In the genomic region with DNA sequence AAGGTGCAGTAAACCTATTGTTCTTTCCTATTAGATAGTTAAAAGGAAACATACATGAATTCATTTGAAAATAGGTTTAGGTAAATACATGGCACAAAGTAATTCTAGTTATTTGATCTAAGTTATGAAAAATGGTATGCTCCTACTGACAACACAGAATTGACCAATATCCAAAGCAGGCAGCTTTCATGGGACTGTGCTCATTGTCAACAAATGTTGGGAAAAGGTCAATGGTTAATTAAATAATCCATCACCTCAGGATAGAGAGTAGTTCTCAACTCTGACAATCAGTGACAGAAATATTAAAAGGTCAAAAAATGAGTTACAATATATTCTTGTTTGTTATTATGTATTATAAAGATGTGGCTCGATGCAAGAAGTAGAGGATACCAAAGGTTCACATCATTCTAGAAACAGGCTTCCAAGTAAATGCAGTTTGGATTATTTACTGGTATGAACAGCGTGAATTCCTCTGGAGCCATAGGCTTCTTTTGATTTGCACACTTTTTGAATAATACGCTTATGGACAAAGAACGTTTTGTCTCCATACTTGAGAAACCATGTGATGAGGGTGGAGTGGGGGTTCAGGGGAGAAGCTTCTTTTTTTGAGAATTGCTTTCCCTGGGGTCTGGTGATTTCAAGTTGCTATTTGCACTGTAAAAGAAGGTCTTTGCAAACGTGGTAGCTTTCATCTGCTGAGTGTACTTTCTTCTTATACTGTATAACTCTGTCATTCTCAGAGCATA, we compare ENCODE assay signal across 27 cellular contexts.
DNase-seq lines count a peak whose midpoint lies in the region; ATAC-seq and TF ChIP-seq lines count a peak whose summit lies in the region.
"Had no signal": no experiment of that assay in that cellular context is flagged by ENCODE, and none has a peak within 500 bp of the region (broad histone marks: within the 10 kb centered on the region; RNA-seq: fewer than 3 reads in every experiment).

No MANE protein-coding gene starts in this region.

- H3K9me3 ChIP-seq in IMR-90 (ENCODE audit: control insufficient read depth, insufficient read depth, low read length): no peaks in the 10 kb centered on the region
- H3K9me3 ChIP-seq: BE2C, colonic mucosa had no signal

- no peak overlapping the region for H3K56ac ChIP-seq in IMR-90 (ENCODE audit: extremely low read depth, insufficient read depth, low read length)

- in situ Hi-C loops in IMR-90 (cut with MboI; ENCODE audit: low sequenced_read_pairs) (no loop called here), brain microvascular endothelial cell (cut with HindIII; ENCODE audit: low pct_ligation_motif_present, low sequenced_read_pairs) (no loop called here)

- no peak overlapping the region for H3K4me3 Mint-ChIP-seq in nephron
- H3K4me3 Mint-ChIP-seq in stimulated activated effector memory CD8-positive, alpha-beta T cell treated with anti-CD3 and anti-CD28 coated beads, Interleukin-12 subunit alpha, Interleukin-12 subunit beta, amount 100 ng/mL, for 72 hours: no peak overlapping the region
- H3K4me3 Mint-ChIP-seq: activated CD4-positive, alpha-beta T cell treated with anti-CD3 and anti-CD28 coated beads, Interleukin-2, amount 10 ng/mL, durations not matched to agents 24 days and 14 days; activated naive CD8-positive, alpha-beta T cell treated with anti-CD3 and anti-CD28 coated beads, Interleukin-2, amount 10 ng/mL, durations not matched to agents 7 days and 5 days; CD8-positive, alpha-beta T cell; naive thymus-derived CD4-positive, alpha-beta T cell had no signal

- peak overlapping the region; percentile 6 for H2BK120ac ChIP-seq in IMR-90 (ENCODE audit: low read depth, low read length)

- TF ChIP-seq CTCF in IMR-90 (conservative IDR thresholded peaks at IDR 0.05; ENCODE audit: low read depth, low read length) (no peak), brain microvascular endothelial cell (IDR thresholded peaks at IDR 0.05; ENCODE audit: low read depth, low read length, missing control alignments) (no peak), nephron (IDR thresholded peaks at IDR 0.05; ENCODE audit: unreplicated experiment in 3 of 3) (no peak)

- H2AFZ ChIP-seq in ACC112 (ENCODE audit: low read length, unreplicated experiment) (peak overlapping the region; percentile 57), IMR-90 (replicated peaks; ENCODE audit: low read length, poor library complexity) (no peak overlapping the region)

- BruUV-seq in IMR-90 (replicated peaks; lab: Mats Ljungman, UMichigan): no TSS peak

- TF ChIP-seq RAD21 in IMR-90 (IDR thresholded peaks at IDR 0.05; ENCODE audit: low read length): no peak

- no peaks in the 10 kb centered on the region for H3K9me3 Mint-ChIP-seq in nephron
- no peaks in the 10 kb centered on the region for H3K9me3 Mint-ChIP-seq in stimulated activated effector memory CD8-positive, alpha-beta T cell treated with anti-CD3 and anti-CD28 coated beads, Interleukin-12 subunit alpha, Interleukin-12 subunit beta, amount 100 ng/mL, for 72 hours
- H3K9me3 Mint-ChIP-seq: activated CD4-positive, alpha-beta T cell treated with anti-CD3 and anti-CD28 coated beads, Interleukin-2, amount 10 ng/mL, durations not matched to agents 24 days and 14 days; activated naive CD8-positive, alpha-beta T cell treated with anti-CD3 and anti-CD28 coated beads, Interleukin-2, amount 10 ng/mL, durations not matched to agents 7 days and 5 days; CD8-positive, alpha-beta T cell had no signal

- H3K27me3 Mint-ChIP-seq in nephron (ENCODE audit: low read depth): no peaks in the 10 kb centered on the region
- H3K27me3 Mint-ChIP-seq: activated CD4-positive, alpha-beta T cell treated with anti-CD3 and anti-CD28 coated beads, Interleukin-2, amount 10 ng/mL, durations not matched to agents 24 days and 14 days; activated naive CD8-positive, alpha-beta T cell treated with anti-CD3 and anti-CD28 coated beads, Interleukin-2, amount 10 ng/mL, durations not matched to agents 7 days and 5 days; naive thymus-derived CD4-positive, alpha-beta T cell had no signal

- peak overlapping the region; percentile 57 to 85 (median 69) for H3K27ac Mint-ChIP-seq in nephron
- H3K27ac Mint-ChIP-seq in stimulated activated effector memory CD8-positive, alpha-beta T cell treated with anti-CD3 and anti-CD28 coated beads, Interleukin-12 subunit alpha, Interleukin-12 subunit beta, amount 100 ng/mL, for 72 hours: no peak overlapping the region
- H3K27ac Mint-ChIP-seq: activated CD4-positive, alpha-beta T cell treated with anti-CD3 and anti-CD28 coated beads, Interleukin-2, amount 10 ng/mL, durations not matched to agents 24 days and 14 days; activated naive CD8-positive, alpha-beta T cell treated with anti-CD3 and anti-CD28 coated beads, Interleukin-2, amount 10 ng/mL, durations not matched to agents 7 days and 5 days; CD8-positive, alpha-beta T cell; naive thymus-derived CD4-positive, alpha-beta T cell had no signal

- H2AK5ac ChIP-seq in IMR-90 (ENCODE audit: low read depth, low read length): no peak overlapping the region

- H3K23ac ChIP-seq in IMR-90 (ENCODE audit: low read depth, low read length): no peak overlapping the region

- no peak overlapping the region for H3K4me3 ChIP-seq in ACC112 (ENCODE audit: low read depth, low read length)
- no peak overlapping the region for H3K4me3 ChIP-seq in IMR-90 (ENCODE audit: insufficient read depth, low read depth, low read length)
- H3K4me3 ChIP-seq in brain microvascular endothelial cell (ENCODE audit: low read depth, low read length): no peak overlapping the region
- H3K4me3 ChIP-seq: cardiac muscle cell, colonic mucosa had no signal

- H2BK5ac ChIP-seq in IMR-90 (ENCODE audit: low read depth, low read length, poor library complexity, severe bottlenecking): peak overlapping the region; percentile 11

- H3K79me1 ChIP-seq in IMR-90 (ENCODE audit: low read depth in 1 of 2, low read length in 2 of 2): no peaks in the 10 kb centered on the region

- H3K9me1 ChIP-seq in IMR-90 (ENCODE audit: insufficient read depth, low read length): peaks cover 4% of the 10 kb centered on the region

- CTCF ChIA-PET in IMR-90 (lab: Yijun Ruan, JAX): no interaction called here

- no peak for DNase-seq in IMR-90
- no peak for DNase-seq in brain microvascular endothelial cell
- no peak for DNase-seq in SKM-1 treated with dmso at 0.1 percent for 144 hours (lab: John Stamatoyannopoulos, UW; ENCODE audit: unreplicated experiment)
- DNase-seq in DMS153 (lab: John Stamatoyannopoulos, UW): no peak
- no peak for DNase-seq in stimulated activated effector memory CD8-positive, alpha-beta T cell treated with anti-CD3 and anti-CD28 coated beads, Interleukin-12 subunit alpha, Interleukin-12 subunit beta, amount 100 ng/mL, for 72 hours (ENCODE audit: low spot score in 2 of 2)
- DNase-seq: activated CD4-positive, alpha-beta T cell treated with anti-CD3 and anti-CD28 coated beads, Interleukin-2, amount 10 ng/mL, durations not matched to agents 24 days and 14 days; activated gamma-delta T cell; activated naive CD8-positive, alpha-beta T cell treated with anti-CD3 and anti-CD28 coated beads, Interleukin-2, amount 10 ng/mL, durations not matched to agents 7 days and 5 days; activated T-cell treated with anti-CD3 and anti-CD28 coated beads, Interleukin-2, amount 50 U/mL, for 1 hour; aorta; BE2C; CD8-positive, alpha-beta T cell; colonic mucosa; DMS 273 treated with DMSO at 0.1 percent for 48 hours; effector CD4-positive, alpha-beta T cell; H7; islet precursor cell; naive thymus-derived CD4-positive, alpha-beta T cell; NCI-H2029 treated with DMSO at 0.1 percent for 48 hours; NCI-H524 treated with DMSO at 0.1 percent for 48 hours; SHP77; small intestine; stimulated activated naive CD4-positive, alpha-beta T cell treated with Interleukin-2 at 50 U/mL for 16 hours had no signal

- peak overlapping the region; percentile 61; the same call in 1 of the 2 replicates for H3K14ac ChIP-seq in IMR-90 (replicated peaks; ENCODE audit: low read depth, low read length)

- no peak for TF ChIP-seq POLR2A in IMR-90 (IDR thresholded peaks at IDR 0.05; ENCODE audit: low read depth, low read length)

- no peak overlapping the region for H4K8ac ChIP-seq in IMR-90 (ENCODE audit: low read depth in 2 of 2, low read length in 2 of 2)

- H3K27ac ChIP-seq in ACC112 (ENCODE audit: low read depth, low read length): peak overlapping the region; percentile 97
- H3K27ac ChIP-seq in IMR-90 (ENCODE audit: insufficient read depth, low read length): no peak overlapping the region
- peak overlapping the region; percentile 87 for H3K27ac ChIP-seq in brain microvascular endothelial cell
- H3K27ac ChIP-seq: cardiac muscle cell had no signal

- H4K20me1 ChIP-seq in IMR-90 (ENCODE audit: insufficient read depth, low read length): no peaks in the 10 kb centered on the region

- no peak; the same call in 1 of the 2 replicates for ATAC-seq in IMR-90 (ENCODE audit: low read depth)
- no peak for ATAC-seq in HG03025 (IDR thresholded peaks at IDR 0.05; ENCODE audit: low FRiP score, unreplicated experiment)
- ATAC-seq in stimulated activated effector memory CD8-positive, alpha-beta T cell treated with anti-CD3 and anti-CD28 coated beads, Interleukin-12 subunit alpha, Interleukin-12 subunit beta, amount 100 ng/mL, for 72 hours: no peak
- ATAC-seq: CD8-positive, alpha-beta T cell; naive thymus-derived CD4-positive, alpha-beta T cell had no signal

- no peaks in the 10 kb centered on the region for H3K79me2 ChIP-seq in ACC112 (ENCODE audit: control insufficient read depth, insufficient read depth, low read length, unreplicated experiment)

- H2AK9ac ChIP-seq in IMR-90 (replicated peaks; ENCODE audit: low read depth, low read length, poor library complexity): no peak overlapping the region

- peak overlapping the region; percentile 5; the same call in 1 of the 2 replicates for H3K4ac ChIP-seq in IMR-90 (ENCODE audit: low read depth, low read length)

- H3K36me3 Mint-ChIP-seq in nephron (ENCODE audit: low read depth): no peaks in the 10 kb centered on the region
- H3K36me3 Mint-ChIP-seq in stimulated activated effector memory CD8-positive, alpha-beta T cell treated with anti-CD3 and anti-CD28 coated beads, Interleukin-12 subunit alpha, Interleukin-12 subunit beta, amount 100 ng/mL, for 72 hours: no peaks in the 10 kb centered on the region
- H3K36me3 Mint-ChIP-seq: activated naive CD8-positive, alpha-beta T cell treated with anti-CD3 and anti-CD28 coated beads, Interleukin-2, amount 10 ng/mL, durations not matched to agents 7 days and 5 days; CD8-positive, alpha-beta T cell; naive thymus-derived CD4-positive, alpha-beta T cell had no signal

- H3K36me3 ChIP-seq in ACC112 (ENCODE audit: insufficient read depth, low read length) (no peaks in the 10 kb centered on the region), IMR-90 (ENCODE audit: control insufficient read depth, insufficient read depth, low read length) (no peaks in the 10 kb centered on the region), brain microvascular endothelial cell (replicated peaks) (no peaks in the 10 kb centered on the region)
- H3K36me3 ChIP-seq: BE2C, cardiac muscle cell, colonic mucosa had no signal

- no peak overlapping the region for H2BK15ac ChIP-seq in IMR-90 (ENCODE audit: low read depth, low read length)

- intact Hi-C loops in IMR-90 (cut with micrococcal nuclease): loop anchor here (5.0 kb wide), 1 partner anchor 420 kb away; a partner anchor contains a TSS

- no peak overlapping the region; the same call in 1 of the 2 replicates for H3K4me2 ChIP-seq in IMR-90 (ENCODE audit: low read depth, low read length)

- dilution Hi-C loops in IMR-90 (cut with HindIII; ENCODE audit: low sequenced_read_pairs, unreplicated experiment): no loop called here

- peak overlapping the region; percentile 36; the same call in 1 of the 2 replicates for H3K18ac ChIP-seq in IMR-90 (ENCODE audit: low read depth, low read length)

- peaks cover 54% of the 10 kb centered on the region for H3K4me1 Mint-ChIP-seq in nephron
- H3K4me1 Mint-ChIP-seq in stimulated activated effector memory CD8-positive, alpha-beta T cell treated with anti-CD3 and anti-CD28 coated beads, Interleukin-12 subunit alpha, Interleukin-12 subunit beta, amount 100 ng/mL, for 72 hours: peaks cover 6% of the 10 kb centered on the region
- H3K4me1 Mint-ChIP-seq: activated CD4-positive, alpha-beta T cell treated with anti-CD3 and anti-CD28 coated beads, Interleukin-2, amount 10 ng/mL, durations not matched to agents 24 days and 14 days; activated naive CD8-positive, alpha-beta T cell treated with anti-CD3 and anti-CD28 coated beads, Interleukin-2, amount 10 ng/mL, durations not matched to agents 7 days and 5 days; naive thymus-derived CD4-positive, alpha-beta T cell had no signal

- no peak overlapping the region for H4K91ac ChIP-seq in IMR-90 (ENCODE audit: insufficient read depth, low read depth, low read length)

- WGBS in IMR-90 (ENCODE audit: extremely low coverage in 2 of 2, insufficient read length in 1 of 2), 2 experiments: 100% methylated on average over 3 of the region's 5 CpGs; no CpG with 5 or more reads in 1 of the 2 experiments

- no peaks in the 10 kb centered on the region for H3K27me3 ChIP-seq in ACC112 (ENCODE audit: insufficient read depth, low read length)
- no peaks in the 10 kb centered on the region for H3K27me3 ChIP-seq in IMR-90 (ENCODE audit: control insufficient read depth, insufficient read depth, low read length)
- no peaks in the 10 kb centered on the region for H3K27me3 ChIP-seq in brain microvascular endothelial cell (replicated peaks)
- H3K27me3 ChIP-seq: BE2C, cardiac muscle cell, colonic mucosa had no signal

- POLR2A ChIA-PET in IMR-90 (lab: Charles Lee; ENCODE audit: unreplicated experiment): no interaction called here

- H3K9ac ChIP-seq in IMR-90 (ENCODE audit: low read depth, low read length): no peak overlapping the region

- H3K4me1 ChIP-seq in ACC112 (ENCODE audit: control insufficient read depth, insufficient read depth, low read length, unreplicated experiment) (peaks cover 71% of the 10 kb centered on the region), IMR-90 (ENCODE audit: control insufficient read depth, insufficient read depth, low read length) (peaks cover 9% of the 10 kb centered on the region)
- H3K4me1 ChIP-seq: BE2C, colonic mucosa had no signal

- peak overlapping the region; percentile 46; the same call in 1 of the 2 replicates for H2BK20ac ChIP-seq in IMR-90 (ENCODE audit: low read depth, low read length)

- H4K5ac ChIP-seq in IMR-90 (ENCODE audit: low read depth, low read length): no peak overlapping the region
